ENCODE assay signal across 10 cellular contexts in the genomic region with DNA sequence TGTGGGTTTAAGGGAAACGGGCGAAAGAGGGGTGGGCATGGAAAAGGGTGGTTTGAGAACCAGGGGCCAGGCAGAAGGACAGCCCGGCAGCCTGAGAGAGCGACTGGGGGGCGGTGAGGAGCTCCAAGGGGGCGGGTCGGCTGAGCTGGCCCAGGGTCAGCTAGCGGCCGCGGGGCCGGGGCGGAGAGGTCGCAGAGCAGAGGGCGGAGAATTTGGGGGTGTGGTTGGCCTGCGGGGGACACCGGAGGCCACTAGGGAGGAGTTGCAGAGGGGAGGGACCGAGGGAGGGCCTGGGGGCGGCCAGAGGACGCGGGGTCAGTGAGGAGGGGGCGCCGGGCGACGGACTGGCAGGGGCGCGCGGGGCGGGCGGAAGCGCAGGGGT. TPM values are rescaled to one million over a fixed set of nuclear protein-coding genes. Genes with fewer than 3 reads are reported as not detected.
A peak's percentile ranks its signal among the peaks of the same experiment; 100 is the strongest.
DNase-seq lines count a peak whose midpoint lies in the region; ATAC-seq, FAIRE-seq and TF ChIP-seq lines count a peak whose summit lies in the region.
"Had no signal": no experiment of that assay in that cellular context is flagged by ENCODE, and none has a peak within 500 bp of the region (broad histone marks: within the 10 kb centered on the region; RNA-seq: fewer than 3 reads in every experiment).

No MANE protein-coding gene starts in this region.

- H3K27ac Mint-ChIP-seq in chondrocyte (ENCODE audit: unreplicated experiment) (no peak overlapping the region), memory B cell (no peak overlapping the region), type B pancreatic cell (peak overlapping the region; percentile 32)

- TF ChIP-seq CTCF in chondrocyte (IDR thresholded peaks at IDR 0.05), result no peak
- no peak for TF ChIP-seq CTCF in type B pancreatic cell (conservative IDR thresholded peaks at IDR 0.05)
- no peak for TF ChIP-seq CTCF in GM20000 (IDR thresholded peaks at IDR 0.05; ENCODE audit: extremely low read depth, missing control alignments)

- peak overlapping the region; percentile 56 for H3K4me3 Mint-ChIP-seq in activated T-cell treated with anti-CD3 and anti-CD28 coated beads, Interleukin-2, amount 50 U/mL, for 4 hours
- H3K4me3 Mint-ChIP-seq in chondrocyte (ENCODE audit: unreplicated experiment), result peak overlapping the region; percentile 65
- H3K4me3 Mint-ChIP-seq in memory B cell, result peak overlapping the region; percentile 85
- H3K4me3 Mint-ChIP-seq in type B pancreatic cell, result peak overlapping the region; percentile 88

- no peaks in the 10 kb centered on the region for H3K36me3 Mint-ChIP-seq in activated T-cell treated with anti-CD3 and anti-CD28 coated beads, Interleukin-2, amount 50 U/mL, for 4 hours (ENCODE audit: insufficient read depth)
- H3K36me3 Mint-ChIP-seq in chondrocyte (ENCODE audit: low read depth), result no peaks in the 10 kb centered on the region
- H3K36me3 Mint-ChIP-seq in memory B cell, result peaks cover 2% of the 10 kb centered on the region
- H3K36me3 Mint-ChIP-seq in type B pancreatic cell, result no peaks in the 10 kb centered on the region

- ATAC-seq in activated T-cell treated with anti-CD3 and anti-CD28 coated beads, Interleukin-2, amount 50 U/mL, for 4 hours, result peak; percentile 9 to 20
- peak; percentile 5 for ATAC-seq in memory B cell (ENCODE audit: low read depth)

- peaks cover 31% of the 10 kb centered on the region for H3K27me3 Mint-ChIP-seq in activated T-cell treated with anti-CD3 and anti-CD28 coated beads, Interleukin-2, amount 50 U/mL, for 4 hours (ENCODE audit: low read depth)
- peaks cover 10% of the 10 kb centered on the region for H3K27me3 Mint-ChIP-seq in chondrocyte (ENCODE audit: low read depth)
- peaks cover 15% of the 10 kb centered on the region for H3K27me3 Mint-ChIP-seq in memory B cell
- H3K27me3 Mint-ChIP-seq in type B pancreatic cell, result peaks cover 51% of the 10 kb centered on the region

- no peak for DNase-seq in activated T-cell treated with anti-CD3 and anti-CD28 coated beads, Interleukin-2, amount 50 U/mL, for 4 hours
- DNase-seq in activated T-cell treated with anti-CD3 and anti-CD28 coated beads, Interleukin-2, amount 50 U/mL, for 48 hours, result no peak
- DNase-seq in chondrocyte (ENCODE audit: low spot score), result peak; percentile 73
- DNase-seq in memory B cell (ENCODE audit: low spot score in 2 of 2), result no peak
- DNase-seq in type B pancreatic cell (ENCODE audit: extremely low spot score, unreplicated experiment), result peak; percentile 73
- DNase-seq in urothelium cell line (ENCODE audit: low spot score), result no peak
- DNase-seq in GM20000 (ENCODE audit: low spot score), result no peak
- DNase-seq in SW480 (ENCODE audit: low spot score), result no peak
- DNase-seq: DMS153 had no signal

- peaks cover 7% of the 10 kb centered on the region for H3K4me1 Mint-ChIP-seq in activated T-cell treated with anti-CD3 and anti-CD28 coated beads, Interleukin-2, amount 50 U/mL, for 4 hours (ENCODE audit: low read depth)
- H3K4me1 Mint-ChIP-seq in chondrocyte (ENCODE audit: low read depth), result peaks cover 8% of the 10 kb centered on the region
- H3K4me1 Mint-ChIP-seq in memory B cell, result peaks cover 5% of the 10 kb centered on the region
- peaks cover 15% of the 10 kb centered on the region for H3K4me1 Mint-ChIP-seq in type B pancreatic cell (ENCODE audit: unreplicated experiment)

- H3K9me3 Mint-ChIP-seq in activated T-cell treated with anti-CD3 and anti-CD28 coated beads, Interleukin-2, amount 50 U/mL, for 4 hours, result no peaks in the 10 kb centered on the region
- H3K9me3 Mint-ChIP-seq in chondrocyte (ENCODE audit: low read depth) (no peaks in the 10 kb centered on the region), memory B cell (no peaks in the 10 kb centered on the region), type B pancreatic cell (no peaks in the 10 kb centered on the region)

- no peak for FAIRE-seq in urothelium cell line (lab: Jason Lieb, UNC)
- FAIRE-seq: endometrium had no signal

RNA-seq across cellular contexts. Expression of a gene that starts 54.7 kb away (rescaled TPM):
- 100 to 1,000 TPM; 161 to 226 (median 205) TPM for total RNA-seq in activated T-cell treated with anti-CD3 and anti-CD28 coated beads, Interleukin-2, amount 50 U/mL, for 4 hours
- total RNA-seq in chondrocyte, result 148 to 181 TPM (median 149 TPM) in 3 replicates
- 212 and 252 TPM in 2 replicates for total RNA-seq in type B pancreatic cell (ENCODE audit: low replicate concordance)

Comparison
In these comparisons a context has a peak if more than half of its experiments do, and no peak if none do; other contexts are left out.
1. DNase-seq: peak in chondrocyte (single experiment) and type B pancreatic cell (single experiment); none in activated T-cell treated with anti-CD3 and anti-CD28 coated beads, Interleukin-2, amount 50 U/mL, for 4 hours (single experiment), activated T-cell treated with anti-CD3 and anti-CD28 coated beads, Interleukin-2, amount 50 U/mL, for 48 hours (0 of 2), memory B cell (0 of 2), urothelium cell line (single experiment), GM20000 (single experiment) and SW480 (single experiment).
2. Peak in every context shown above with its lines, with median percentiles within 50 percentile points of each other: H3K4me3 Mint-ChIP-seq.